ENCODE assay signal across 15 cellular contexts in the genomic region with DNA sequence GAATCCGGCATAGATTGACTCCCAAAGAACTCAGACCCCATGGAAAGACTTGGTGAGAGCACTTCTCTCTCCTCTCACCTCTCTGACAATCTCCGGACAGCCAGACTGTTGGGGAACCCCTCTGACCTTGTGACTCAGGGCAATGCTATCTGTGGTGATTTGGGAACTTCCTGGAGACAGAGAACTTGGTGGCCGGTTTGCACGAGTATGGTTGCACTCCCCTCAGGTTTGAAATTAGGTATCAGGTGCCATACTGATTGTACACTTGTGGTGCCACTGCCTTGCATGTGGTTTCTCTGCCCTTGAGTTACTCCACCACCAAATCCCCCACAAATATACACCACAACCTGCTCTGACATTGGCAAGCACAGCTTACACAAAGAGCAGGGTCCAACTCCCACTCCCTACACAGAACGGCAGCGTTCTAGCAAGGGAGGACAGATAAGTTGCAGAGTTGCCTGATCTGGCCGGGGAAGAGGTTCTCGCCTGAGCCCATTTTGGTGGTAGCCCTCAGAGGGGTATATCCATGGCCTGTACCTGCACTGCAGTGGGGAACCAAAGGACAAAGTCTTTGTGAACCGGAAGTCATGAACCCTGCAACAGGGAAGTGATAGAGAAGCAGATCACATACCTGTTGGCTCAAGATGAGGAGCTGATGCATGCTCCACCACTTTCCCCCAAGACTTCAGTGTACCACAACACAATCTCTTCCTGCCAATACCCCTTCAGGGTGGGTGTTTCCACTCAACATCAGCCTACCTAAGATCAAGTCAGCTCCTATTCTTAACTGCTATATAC.
DNase-seq lines count a peak whose midpoint lies in the region; ATAC-seq and TF ChIP-seq lines count a peak whose summit lies in the region.
"Had no signal": no experiment of that assay in that cellular context is flagged by ENCODE, and none has a peak within 500 bp of the region (broad histone marks: within the 10 kb centered on the region; RNA-seq: fewer than 3 reads in every experiment).

No MANE protein-coding gene starts in this region.

- H3K4me3 Mint-ChIP-seq in immature natural killer cell, result no peak overlapping the region
- H3K4me3 Mint-ChIP-seq: WTC11 had no signal

- CTCF ChIA-PET in RWPE1 (lab: Yijun Ruan, JAX), result interaction anchor here (0.8 kb wide), 1 partner anchor 40 kb away, joined by 4 read pairs; no protein-coding TSS in a partner anchor

- no peak for TF ChIP-seq POLR2A in heart left ventricle (IDR thresholded peaks at IDR 0.05)

- H3K4me3 ChIP-seq in heart left ventricle, result no peak overlapping the region
- H3K4me3 ChIP-seq: esophagus muscularis mucosa had no signal

- peaks cover 0 to 5% (median 2%) of the 10 kb centered on the region in 6 donors for H3K9me3 Mint-ChIP-seq in immature natural killer cell

- no peaks in the 10 kb centered on the region for H3K27me3 ChIP-seq in heart left ventricle
- H3K27me3 ChIP-seq: esophagus muscularis mucosa had no signal

- TF ChIP-seq CTCF in RWPE1 (conservative IDR thresholded peaks at IDR 0.05; ENCODE audit: low read depth) (no peak), heart left ventricle (IDR thresholded peaks at IDR 0.05) (no peak)

- H3K36me3 Mint-ChIP-seq in immature natural killer cell, result no peaks in the 10 kb centered on the region
- H3K36me3 Mint-ChIP-seq: WTC11 had no signal

- intact Hi-C loops in heart left ventricle (cut with DNase I), result no loop called here

- H3K27ac Mint-ChIP-seq in immature natural killer cell, result no peak overlapping the region
- H3K27ac Mint-ChIP-seq: WTC11 had no signal

- H3K27ac ChIP-seq in RWPE1 (no peak overlapping the region), heart left ventricle (no peak overlapping the region)
- H3K27ac ChIP-seq: esophagus muscularis mucosa, KMS-11 had no signal

- H3K27me3 Mint-ChIP-seq in immature natural killer cell (ENCODE audit: low read depth in 3 of 3), result peaks cover 0 to 2% (median 2%) of the 10 kb centered on the region in 3 donors

- POLR2A ChIA-PET in RWPE1 (lab: Yijun Ruan, JAX; ENCODE audit: low non-redundant PET), result no interaction called here

- H3K4me1 ChIP-seq in heart left ventricle, result peaks cover 0 to 32% (median 2%) of the 10 kb centered on the region in 12 donors

- H3K36me3 ChIP-seq in heart left ventricle, result no peaks in the 10 kb centered on the region
- H3K36me3 ChIP-seq: esophagus muscularis mucosa had no signal

- peaks cover 0 to 38% (median 2%) of the 10 kb centered on the region in 12 donors for H3K9me3 ChIP-seq in heart left ventricle
- H3K9me3 ChIP-seq: esophagus muscularis mucosa had no signal

- 83 to 88% (median 84%) methylated on average over 9 of the region's 9 CpGs for WGBS in heart left ventricle, 4 donors

- ATAC-seq in GM19351 (IDR thresholded peaks at IDR 0.05; ENCODE audit: unreplicated experiment), result peak; percentile 45
- peak; percentile 55 for ATAC-seq in HG02981 (IDR thresholded peaks at IDR 0.05; ENCODE audit: unreplicated experiment)
- no peak for ATAC-seq in heart left ventricle
- ATAC-seq: Right ventricle myocardium inferior, WTC11 had no signal

- peaks cover 13 to 21% of the 10 kb centered on the region in 2 donors for H3K4me1 Mint-ChIP-seq in immature natural killer cell

- DNase-seq in CMK (ENCODE audit: low read depth) (peak; percentile 34), RWPE1 (ENCODE audit: low spot score) (peak; percentile 8), immature natural killer cell (no peak), heart left ventricle (no peak), activated gamma-delta T cell (lab: John Stamatoyannopoulos, UW) (no peak)
- no peak for DNase-seq in central memory CD4-positive, alpha-beta T cell
- DNase-seq: activated T-cell treated with anti-CD3 and anti-CD28 coated beads, Interleukin-2, amount 50 U/mL, for 48 hours; DMS79; NCI-H446 treated with DMSO at 0.1 percent for 48 hours had no signal

Comparison
In these comparisons a context has a peak if more than half of its experiments do, and no peak if none do; other contexts are left out.
1. DNase-seq: peak in CMK (single experiment) and RWPE1 (single experiment); none in immature natural killer cell (0 of 3), central memory CD4-positive, alpha-beta T cell (single experiment), heart left ventricle (0 of 5) and activated gamma-delta T cell (single experiment).
2. ATAC-seq: peak in GM19351 (single experiment) and HG02981 (single experiment); none in heart left ventricle (0 of 4).